1 cellular context compared by ENCODE assay signal in the genomic region with DNA sequence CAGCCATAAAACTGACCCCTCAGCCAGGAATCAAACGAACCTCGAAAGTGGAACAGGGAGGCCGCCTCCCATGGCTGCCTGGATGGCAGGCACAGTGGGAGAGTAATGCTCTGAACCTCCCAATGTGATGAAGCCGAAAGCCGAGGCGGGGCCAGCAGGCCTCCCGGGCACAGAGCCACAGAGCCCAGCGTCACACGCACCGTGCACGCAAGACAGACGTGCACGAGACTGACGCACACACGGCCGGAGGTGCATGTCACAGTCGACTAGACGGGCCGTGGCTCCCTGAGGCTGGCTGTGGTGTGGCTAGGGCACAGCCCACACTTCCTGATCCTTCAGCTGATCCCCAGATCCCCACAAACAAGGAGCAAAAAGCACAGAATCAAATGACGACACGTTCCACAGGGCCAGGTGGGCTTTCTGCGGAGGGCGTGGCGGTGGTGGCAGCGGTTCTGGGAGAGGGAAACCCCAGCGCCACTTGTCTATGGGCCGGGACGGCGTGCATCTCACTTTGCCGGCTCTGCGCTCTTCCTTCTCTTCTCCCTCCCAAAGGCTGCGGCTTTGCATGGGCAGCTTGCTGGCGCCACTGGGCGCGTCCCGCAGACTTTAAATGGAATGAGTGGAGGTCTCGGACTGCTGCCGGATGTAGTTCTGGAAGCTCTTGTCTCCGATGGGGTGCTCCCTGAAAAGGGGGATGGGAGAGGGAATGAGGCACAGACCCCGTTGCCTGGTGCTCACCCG.
TF ChIP-seq lines count a peak whose summit lies in the region.

No MANE protein-coding gene starts in this region.

TF ChIP-seq in K562, 482 proteins besides CTCF, POLR2A, EP300 and RAD21 (continued from another document):
- TF ChIP-seq SNRNP70 (optimal IDR thresholded peaks at IDR 0.05; ENCODE audit: low read depth, low read length) = no peak
- TF ChIP-seq MLLT1 (IDR thresholded peaks at IDR 0.05) = no peak
- TF ChIP-seq ZNF212 (CRISPR knock-in tag; IDR thresholded peaks at IDR 0.05) = no peak
- TF ChIP-seq POLR2G (IDR thresholded peaks at IDR 0.05; ENCODE audit: low read depth, low read length) = peak; percentile 24; the same call in 1 of the 2 replicates
- TF ChIP-seq POLR2AphosphoS5 (IDR thresholded peaks at IDR 0.05; ENCODE audit: control insufficient read depth, insufficient read depth, low read depth, low read length) = no peak
- no peak for TF ChIP-seq ZBTB9 (CRISPR knock-in tag; IDR thresholded peaks at IDR 0.05)
- TF ChIP-seq ZNF444 (CRISPR knock-in tag; IDR thresholded peaks at IDR 0.05) = no peak
